ENCODE assay signal across 26 cellular contexts in genomic region chr5:180596668-180597231, GRCh38. TPM values are rescaled to one million over a fixed set of nuclear protein-coding genes. Genes with fewer than 3 reads are reported as not detected.
DNase-seq lines count a peak whose midpoint lies in the region; ATAC-seq, FAIRE-seq and TF ChIP-seq lines count a peak whose summit lies in the region.
"Had no signal": no experiment of that assay in that cellular context is flagged by ENCODE, and none has a peak within 500 bp of the region (broad histone marks: within the 10 kb centered on the region; RNA-seq: fewer than 3 reads in every experiment).

No MANE protein-coding gene starts in this region.

- no peak overlapping the region for H3K9ac ChIP-seq in kidney (ENCODE audit: low read length in 2 of 2)

- H3K4me1 ChIP-seq in left ventricle myocardium inferior = peaks cover 1% of the 10 kb centered on the region
- H3K4me1 ChIP-seq in kidney (ENCODE audit: control insufficient read depth in 1 of 2, insufficient read depth in 1 of 2, low read depth in 1 of 2, low read length in 2 of 2) = no peaks in the 10 kb centered on the region
- peaks cover 7 to 18% (median 11%) of the 10 kb centered on the region in 4 donors for H3K4me1 ChIP-seq in stomach

- TF ChIP-seq CTCF in left ventricle myocardium inferior (IDR thresholded peaks at IDR 0.05; ENCODE audit: borderline replicate concordance) (no peak), kidney (IDR thresholded peaks at IDR 0.05; ENCODE audit: borderline replicate concordance, extremely low read depth, insufficient read depth) (no peak), stomach (IDR thresholded peaks at IDR 0.05) (no peak)

- H3K4me3 ChIP-seq in left ventricle myocardium inferior = no peak overlapping the region
- H3K4me3 ChIP-seq in kidney (ENCODE audit: low read length in 2 of 2) = no peak overlapping the region
- no peak overlapping the region for H3K4me3 ChIP-seq in stomach
- H3K4me3 ChIP-seq: tibial artery had no signal

- FAIRE-seq in kidney (lab: Jason Lieb, UNC) = no peak
- FAIRE-seq: astrocyte, endothelial cell of umbilical vein, keratinocyte had no signal

- CTCF ChIA-PET in HEK293T (lab: Yijun Ruan, JAX) = no interaction called here

- no peak for TF ChIP-seq POLR2A in stomach (IDR thresholded peaks at IDR 0.05)

- H3K27me3 ChIP-seq in left ventricle myocardium inferior (ENCODE audit: low read depth) (peaks cover 36% of the 10 kb centered on the region), stomach (peaks cover 0 to 31% (median 5%) of the 10 kb centered on the region in 3 donors)

- intact Hi-C loops in Right ventricle myocardium superior (cut with DNase I) = no loop called here
- intact Hi-C loops in left ventricle myocardium inferior (cut with micrococcal nuclease) = no loop called here
- intact Hi-C loops in kidney (cut with DNase I) = no loop called here
- intact Hi-C loops in stomach (cut with DNase I; ENCODE audit: low total_unique reads) = no loop called here

- H3K36me3 ChIP-seq in left ventricle myocardium inferior (no peaks in the 10 kb centered on the region), kidney (ENCODE audit: control insufficient read depth in 1 of 2, insufficient read depth in 2 of 2, low read length in 2 of 2) (no peaks in the 10 kb centered on the region), stomach (no peaks in the 10 kb centered on the region)
- H3K36me3 ChIP-seq: tibial artery had no signal

- 24 to 76% (median 50%) methylated on average over 13 to 24 of the region's 24 CpGs for WGBS in stomach, 5 donors

- H3K9me3 ChIP-seq in left ventricle myocardium inferior (replicated peaks) (no peaks in the 10 kb centered on the region), kidney (ENCODE audit: control insufficient read depth in 1 of 2, low read length in 2 of 2) (no peaks in the 10 kb centered on the region), stomach (no peaks in the 10 kb centered on the region)
- H3K9me3 ChIP-seq: tibial artery had no signal

- DNase-seq in Right ventricle myocardium superior = peak; percentile 3
- DNase-seq in left ventricle myocardium inferior = no peak
- peak; percentile 4 for DNase-seq in HEK293T (ENCODE audit: extremely low spot score)
- peak; percentile 48 for DNase-seq in kidney
- DNase-seq in stomach = peak; percentile 37
- no peak for DNase-seq in stimulated activated naive CD4-positive, alpha-beta T cell treated with Interleukin-2 at 50 U/mL for 16 hours (lab: John Stamatoyannopoulos, UW)
- no peak for DNase-seq in NK-92 treated with Interleukin-12 subunit alpha and Interleukin-12 subunit beta, amount 100 ng/mL, for 24 hours (lab: John Stamatoyannopoulos, UW)
- DNase-seq: activated CD4-positive, alpha-beta T cell treated with anti-CD3 and anti-CD28 coated beads, Interleukin-2, amount 50 U/mL, for 4 hours; activated CD4-positive, CD25-positive, alpha-beta regulatory T cell; KBM-7; NCI-H1694; NCI-H2171; NCI-H524 treated with DMSO at 0.1 percent for 48 hours; stimulated activated CD4-positive, alpha-beta T cell treated with anti-CD3 and anti-CD28 coated beads, Interleukin-2, amount 100 ng/mL, for 48 hours; stimulated activated naive CD4-positive, alpha-beta T cell; SW 1271 had no signal

- POLR2A ChIA-PET in HEK293T (lab: Yijun Ruan, JAX) = no interaction called here

- H3K27ac ChIP-seq in left ventricle myocardium inferior (replicated peaks) = no peak overlapping the region
- H3K27ac ChIP-seq in kidney (ENCODE audit: low read depth in 2 of 2, low read length in 2 of 2) = no peak overlapping the region
- H3K27ac ChIP-seq in stomach = no peak overlapping the region
- H3K27ac ChIP-seq: tibial artery had no signal

- no peak for TF ChIP-seq EP300 in stomach (IDR thresholded peaks at IDR 0.05)

- ATAC-seq in Right ventricle myocardium superior (ENCODE audit: poor library complexity) (no peak), GM18861 (IDR thresholded peaks at IDR 0.05; ENCODE audit: unreplicated experiment) (no peak)

TF ChIP-seq in HEK293T, 16 proteins besides CTCF, POLR2A, EP300 and RAD21:
- TF ChIP-seq SUZ12 (IDR thresholded peaks at IDR 0.05) (no peak), ELF4 (IDR thresholded peaks at IDR 0.05) (no peak)

RNA-seq across cellular contexts. Expression of gene SCGB3A1, which starts 5.5 kb away (rescaled TPM):
- total RNA-seq in Right ventricle myocardium superior (not detected), left ventricle myocardium inferior (not detected), kidney (1.1 TPM), stomach (100 to 1,000 TPM in 1 of 5 donors, not detected in 4; 785 TPM)
- polyA plus RNA-seq in kidney (ENCODE audit: insufficient read depth, low read depth, low replicate concordance) (2.3 TPM), stomach (10 to 100 TPM in 1 of 3 donors, 1 to 10 TPM in 1, not detected in 1; 3.7 to 35.3 TPM)
- total RNA-seq: astrocyte, glomerular endothelial cell, myocyte, omental fat pad, renal cortical epithelial cell had no signal
- polyA plus RNA-seq: AG04450, endothelial cell of umbilical vein, keratinocyte had no signal

RNA-seq across cellular contexts. Expression of gene FLT4, which starts 52.6 kb away (rescaled TPM):
- total RNA-seq in Right ventricle myocardium superior (5.6 TPM), left ventricle myocardium inferior (6.1 TPM), kidney (29.4 TPM), stomach (1 to 10 TPM; 1.6 to 9.5 (median 6.4) TPM)
- polyA plus RNA-seq in kidney (ENCODE audit: insufficient read depth, low read depth, low replicate concordance) (6.9 TPM), stomach (1 to 10 TPM in 2 of 3 donors, under 1 TPM in 1; 0.93 to 1.8 (median 1.1) TPM)
- polyA plus RNA-seq: AG04450, keratinocyte had no signal

Comparison
In these comparisons a context has a peak if more than half of its experiments do, and no peak if none do; other contexts are left out.
1. DNase-seq: peak in Right ventricle myocardium superior (single experiment), HEK293T (single experiment), kidney (single experiment) and stomach (single experiment); none in left ventricle myocardium inferior (single experiment), stimulated activated naive CD4-positive, alpha-beta T cell treated with Interleukin-2 at 50 U/mL for 16 hours (single experiment) and NK-92 treated with Interleukin-12 subunit alpha and Interleukin-12 subunit beta, amount 100 ng/mL, for 24 hours (single experiment).